Comparison of ENCODE assay signal across 9 cellular contexts in the genomic region with DNA sequence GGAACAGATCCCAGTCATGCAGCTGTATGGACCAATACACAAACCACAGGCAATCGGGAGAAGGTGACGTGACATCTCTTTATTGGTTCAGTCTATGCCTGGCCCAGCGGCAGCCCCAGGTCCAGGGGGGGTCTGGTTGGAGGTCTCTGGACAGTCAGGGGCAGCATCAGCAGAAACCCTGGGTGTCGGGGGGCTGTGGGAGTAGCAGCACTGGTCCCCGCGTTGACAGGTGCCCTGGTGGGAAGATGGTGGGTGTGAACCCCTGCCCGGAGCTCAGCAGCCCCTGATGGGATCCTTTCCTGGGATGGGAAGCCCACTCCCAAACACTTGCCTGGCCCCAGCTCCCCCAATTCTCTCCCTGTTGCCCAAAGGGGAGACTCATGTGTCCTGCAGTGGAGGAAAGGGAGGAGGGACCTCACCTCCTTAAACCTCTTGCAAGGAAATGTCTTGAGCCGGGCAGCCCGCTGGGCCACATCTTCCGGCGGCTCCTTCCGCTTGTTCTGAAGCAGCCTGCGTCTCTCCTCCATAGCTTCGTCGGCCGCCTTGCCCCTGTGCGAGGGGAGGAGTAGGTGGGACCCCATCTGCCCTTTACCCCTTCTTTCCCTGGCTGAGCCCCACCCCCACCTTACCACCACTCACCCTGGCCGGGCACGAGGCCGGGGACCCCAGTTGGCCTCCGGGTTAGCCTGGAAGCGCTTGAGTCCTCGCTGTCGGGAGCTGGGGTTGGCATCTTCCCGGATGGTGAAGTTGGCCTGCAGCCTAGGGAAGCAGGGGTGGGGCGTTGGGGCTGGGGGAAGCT. TPM values are rescaled to one million over a fixed set of nuclear protein-coding genes. Genes with fewer than 3 reads are reported as not detected.
A peak's percentile ranks its signal among the peaks of the same experiment; 100 is the strongest.
DNase-seq lines count a peak whose midpoint lies in the region; ATAC-seq, FAIRE-seq and TF ChIP-seq lines count a peak whose summit lies in the region.
"Had no signal": no experiment of that assay in that cellular context is flagged by ENCODE, and none has a peak within 500 bp of the region (broad histone marks: within the 10 kb centered on the region; RNA-seq: fewer than 3 reads in every experiment).

No MANE protein-coding gene starts in this region.

- no peaks in the 10 kb centered on the region for H3K27me3 Mint-ChIP-seq in dendritic cell treated with granulocyte-macrophage colony-stimulating factor and Interleukin-4, amounts not matched to agents 40 ng/mL and 50 ng/mL, for 4 days
- no peaks in the 10 kb centered on the region for H3K27me3 Mint-ChIP-seq in stimulated activated naive B cell treated with anti-CD40 and anti-IgM and Interleukin-4, amounts not matched to agents 10 μg/mL and 1 μg/mL and 100 μg/mL, for 72 hours

- H3K4me2 ChIP-seq in OCI-LY7 (ENCODE audit: low read length): peak overlapping the region; percentile 85

- H3K36me3 Mint-ChIP-seq in dendritic cell treated with granulocyte-macrophage colony-stimulating factor and Interleukin-4, amounts not matched to agents 40 ng/mL and 50 ng/mL, for 4 days (ENCODE audit: low read depth): peaks cover 66% of the 10 kb centered on the region
- peaks cover 24 to 41% of the 10 kb centered on the region in 2 donors for H3K36me3 Mint-ChIP-seq in stimulated activated naive B cell treated with anti-CD40 and anti-IgM and Interleukin-4, amounts not matched to agents 10 μg/mL and 1 μg/mL and 100 μg/mL, for 72 hours

- peak overlapping the region; percentile 88 for H3K4me3 Mint-ChIP-seq in dendritic cell treated with granulocyte-macrophage colony-stimulating factor and Interleukin-4, amounts not matched to agents 40 ng/mL and 50 ng/mL, for 4 days
- H3K4me3 Mint-ChIP-seq in stimulated activated naive B cell treated with anti-CD40 and anti-IgM and Interleukin-4, amounts not matched to agents 10 μg/mL and 1 μg/mL and 100 μg/mL, for 72 hours: peak overlapping the region; percentile 92 to 96

- POLR2A ChIA-PET in OCI-LY7 (lab: Charles Lee): interaction anchor here (0.6 to 1.9 kb wide), 8 partner anchors 9 to 1508 kb away, joined by 3 to 12 read pairs (median 3); a partner anchor contains a TSS

- peak overlapping the region; percentile 13; the same call in 1 of the 2 replicates for H2AFZ ChIP-seq in OCI-LY7 (ENCODE audit: low read length)

- peaks cover 54% of the 10 kb centered on the region for H3K4me1 ChIP-seq in OCI-LY7 (ENCODE audit: insufficient read depth, low read length, poor library complexity, severe bottlenecking)

- no peaks in the 10 kb centered on the region for H4K20me1 ChIP-seq in OCI-LY7 (ENCODE audit: insufficient read depth, low read length)

- no peaks in the 10 kb centered on the region for H3K9me2 ChIP-seq in OCI-LY7 (ENCODE audit: insufficient read depth, low read length)

- peak overlapping the region; percentile 83 for H3K4me3 ChIP-seq in OCI-LY7 (ENCODE audit: low read depth, low read length, poor library complexity, severe bottlenecking)

- no peaks in the 10 kb centered on the region for H3K9me3 ChIP-seq in OCI-LY7 (ENCODE audit: low read length)

- peak overlapping the region; percentile 96 for H3K27ac ChIP-seq in OCI-LY7 (ENCODE audit: low read depth, low read length, poor library complexity, severe bottlenecking)

- peaks cover 32% of the 10 kb centered on the region for H3K36me3 ChIP-seq in OCI-LY7 (ENCODE audit: insufficient read depth, low read length)

- no peaks in the 10 kb centered on the region for H3K9me3 Mint-ChIP-seq in dendritic cell treated with granulocyte-macrophage colony-stimulating factor and Interleukin-4, amounts not matched to agents 40 ng/mL and 50 ng/mL, for 4 days
- H3K9me3 Mint-ChIP-seq in stimulated activated naive B cell treated with anti-CD40 and anti-IgM and Interleukin-4, amounts not matched to agents 10 μg/mL and 1 μg/mL and 100 μg/mL, for 72 hours: peaks cover 0 to 3% of the 10 kb centered on the region in 2 donors

- H3K27ac Mint-ChIP-seq in dendritic cell treated with granulocyte-macrophage colony-stimulating factor and Interleukin-4, amounts not matched to agents 40 ng/mL and 50 ng/mL, for 4 days: peak overlapping the region; percentile 98
- H3K27ac Mint-ChIP-seq in stimulated activated naive B cell treated with anti-CD40 and anti-IgM and Interleukin-4, amounts not matched to agents 10 μg/mL and 1 μg/mL and 100 μg/mL, for 72 hours: peak overlapping the region; percentile 95

- TSS peak; percentile 72 for BruUV-seq in OCI-LY7 (replicated peaks; lab: Mats Ljungman, UMichigan)

- no peak; the same call in 1 of the 2 replicates for TF ChIP-seq CTCF in OCI-LY7 (conservative IDR thresholded peaks at IDR 0.05; ENCODE audit: low read length)

- CTCF ChIA-PET in OCI-LY7 (lab: Charles Lee; ENCODE audit: unreplicated experiment): interaction anchor here (0.5 to 1.5 kb wide), 8 partner anchors 13 to 627 kb away, joined by 3 to 9 read pairs (median 3); no protein-coding TSS in a partner anchor

- peak; percentile 75 for DNase-seq in OCI-LY7 (ENCODE audit: low spot score)
- peak; percentile 35 for DNase-seq in stimulated activated naive B cell treated with anti-CD40 and anti-IgM and Interleukin-4, amounts not matched to agents 10 μg/mL and 1 μg/mL and 100 μg/mL, for 72 hours
- DNase-seq in T1000 (lab: John Stamatoyannopoulos, UW): no peak
- DNase-seq in NCI-H748 (lab: John Stamatoyannopoulos, UW; ENCODE audit: unreplicated experiment): no peak
- DNase-seq in RCC 7860 (ENCODE audit: low spot score): no peak
- DNase-seq in NCI-H524 (lab: John Stamatoyannopoulos, UW): no peak
- DNase-seq: NCI-H187 had no signal

- ATAC-seq in GM18907 (IDR thresholded peaks at IDR 0.05; ENCODE audit: unreplicated experiment): peak; percentile 5
- ATAC-seq in stimulated activated naive B cell treated with anti-CD40 and anti-IgM and Interleukin-4, amounts not matched to agents 10 μg/mL and 1 μg/mL and 100 μg/mL, for 72 hours (replicated peaks): peak; percentile 0

- FAIRE-seq in RCC 7860 (lab: Jason Lieb, UNC): no peak

- peaks cover 17% of the 10 kb centered on the region for H3K79me2 ChIP-seq in OCI-LY7 (ENCODE audit: insufficient read depth, low read depth, low read length)

- peaks cover 48% of the 10 kb centered on the region for H3K4me1 Mint-ChIP-seq in dendritic cell treated with granulocyte-macrophage colony-stimulating factor and Interleukin-4, amounts not matched to agents 40 ng/mL and 50 ng/mL, for 4 days (ENCODE audit: low read depth)
- H3K4me1 Mint-ChIP-seq in stimulated activated naive B cell treated with anti-CD40 and anti-IgM and Interleukin-4, amounts not matched to agents 10 μg/mL and 1 μg/mL and 100 μg/mL, for 72 hours: peaks cover 30 to 73% of the 10 kb centered on the region in 2 donors

- intact Hi-C loops in OCI-LY7 (cut with micrococcal nuclease; ENCODE audit: unreplicated experiment): loop anchor here (1.0 kb wide), 1 partner anchor 48 kb away; no protein-coding TSS in a partner anchor
- intact Hi-C loops in dendritic cell treated with granulocyte-macrophage colony-stimulating factor and Interleukin-4, amounts not matched to agents 40 ng/mL and 50 ng/mL, for 4 days (cut with micrococcal nuclease): loop anchor here (1.0 to 5.0 kb wide), 2 partner anchors 11 to 47 kb away; a partner anchor contains a TSS

RNA-seq across cellular contexts. Expression of a gene that starts 2.4 kb away (rescaled TPM):
- total RNA-seq in OCI-LY7 (2014; rRNA removed; shearing (Covaris generic)): 66.8 and 75.5 TPM in 2 replicates
- total RNA-seq in OCI-LY7 (2022): 70.4 and 72.5 TPM in 2 replicates

RNA-seq across cellular contexts. Expression of a gene that starts 11.5 kb away (rescaled TPM):
- 39.2 and 56.8 TPM in 2 replicates for total RNA-seq in OCI-LY7 (2014; rRNA removed; shearing (Covaris generic))
- 38.2 and 50.4 TPM in 2 replicates for total RNA-seq in OCI-LY7 (2022)

RNA-seq across cellular contexts. Expression of a gene that starts 13.0 kb away (rescaled TPM):
- 46.5 and 56.3 TPM in 2 replicates for total RNA-seq in OCI-LY7 (2014; rRNA removed; shearing (Covaris generic))
- 40.4 and 52.9 TPM in 2 replicates for total RNA-seq in OCI-LY7 (2022)

RNA-seq across cellular contexts. Expression of a gene that starts 45.1 kb away (rescaled TPM):
- 67.8 and 91.7 TPM in 2 replicates for total RNA-seq in OCI-LY7 (2014; rRNA removed; shearing (Covaris generic))
- 41.6 and 45.4 TPM in 2 replicates for total RNA-seq in OCI-LY7 (2022)

RNA-seq across cellular contexts. Expression of a gene that starts 45.2 kb away (rescaled TPM):
- 61.6 and 64.3 TPM in 2 replicates for total RNA-seq in OCI-LY7 (2014; rRNA removed; shearing (Covaris generic))
- total RNA-seq in OCI-LY7 (2022): 79.5 and 89.0 TPM in 2 replicates

Comparison
In these comparisons a context has a peak if more than half of its experiments do, and no peak if none do; other contexts are left out.
1. DNase-seq: peak in OCI-LY7 (single experiment) and stimulated activated naive B cell treated with anti-CD40 and anti-IgM and Interleukin-4, amounts not matched to agents 10 μg/mL and 1 μg/mL and 100 μg/mL, for 72 hours (single experiment); none in T1000 (single experiment), NCI-H748 (single experiment), RCC 7860 (single experiment) and NCI-H524 (0 of 2).